ENCODE assay signal across 20 cellular contexts in the genomic region with DNA sequence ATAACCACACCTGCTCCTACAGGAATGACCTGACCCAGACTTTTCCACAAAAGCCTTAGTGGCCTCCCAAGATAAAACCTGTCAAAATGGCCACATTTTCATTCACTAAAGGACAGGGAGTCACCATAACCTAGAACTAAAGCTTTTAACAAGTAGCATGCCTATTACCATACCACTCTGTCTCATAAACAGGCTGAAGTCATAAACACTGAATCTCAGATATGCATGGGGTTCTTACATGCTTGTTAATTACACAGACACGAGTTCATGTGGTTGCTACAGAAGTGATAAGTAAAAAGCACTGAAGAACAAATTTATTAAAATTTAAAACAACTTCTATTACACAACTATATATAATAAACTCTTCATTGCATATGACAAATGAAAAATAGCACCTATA. TPM values are rescaled to one million over a fixed set of nuclear protein-coding genes. Genes with fewer than 3 reads are reported as not detected.
DNase-seq lines count a peak whose midpoint lies in the region; ATAC-seq and TF ChIP-seq lines count a peak whose summit lies in the region.
"Had no signal": no experiment of that assay in that cellular context is flagged by ENCODE, and none has a peak within 500 bp of the region (broad histone marks: within the 10 kb centered on the region; RNA-seq: fewer than 3 reads in every experiment).

No MANE protein-coding gene starts in this region.

- no peak overlapping the region for H3K4me3 ChIP-seq in colonic mucosa
- H3K4me3 ChIP-seq in mucosa of rectum (ENCODE audit: low read length in 2 of 2): peak overlapping the region in 1 of 2 donors; percentile 26
- no peak overlapping the region for H3K4me3 ChIP-seq in transverse colon
- H3K4me3 ChIP-seq: GM23338 had no signal

- POLR2A ChIA-PET in activated CD4-positive, alpha-beta T cell treated with anti-CD3 and anti-CD28 coated beads, Interleukin-2, amount 10 ng/mL, durations not matched to agents 7 days and 5 days (lab: Charles Lee): no interaction called here

- no peaks in the 10 kb centered on the region for H3K9me3 Mint-ChIP-seq in activated CD4-positive, alpha-beta T cell treated with anti-CD3 and anti-CD28 coated beads, Interleukin-2, amount 10 ng/mL, durations not matched to agents 7 days and 5 days
- H3K9me3 Mint-ChIP-seq: central memory CD8-positive, alpha-beta T cell; GM23338 had no signal

- peaks cover 27% of the 10 kb centered on the region for H3K4me1 Mint-ChIP-seq in activated CD4-positive, alpha-beta T cell treated with anti-CD3 and anti-CD28 coated beads, Interleukin-2, amount 10 ng/mL, durations not matched to agents 7 days and 5 days

- ATAC-seq in HG03135 (IDR thresholded peaks at IDR 0.05; ENCODE audit: unreplicated experiment): no peak
- ATAC-seq: GM23338, SK-N-SH treated with all-trans-retinoic acid at 6 μM for 48 hours had no signal

- no peak for TF ChIP-seq POLR2A in transverse colon (IDR thresholded peaks at IDR 0.05)

- H3K27ac Mint-ChIP-seq in activated CD4-positive, alpha-beta T cell treated with anti-CD3 and anti-CD28 coated beads, Interleukin-2, amount 10 ng/mL, durations not matched to agents 7 days and 5 days: peak overlapping the region; percentile 26
- H3K27ac Mint-ChIP-seq: GM23338 had no signal

- H3K4me3 Mint-ChIP-seq in activated CD4-positive, alpha-beta T cell treated with anti-CD3 and anti-CD28 coated beads, Interleukin-2, amount 10 ng/mL, durations not matched to agents 7 days and 5 days: no peak overlapping the region
- H3K4me3 Mint-ChIP-seq: central memory CD8-positive, alpha-beta T cell; GM23338 had no signal

- H3K4me1 ChIP-seq in colonic mucosa (peaks cover 26% of the 10 kb centered on the region), mucosa of rectum (ENCODE audit: control insufficient read depth in 2 of 2, insufficient read depth in 2 of 2, low read length in 2 of 2) (peaks cover 22 to 33% of the 10 kb centered on the region in 2 donors), transverse colon (peaks cover 36 to 61% (median 38%) of the 10 kb centered on the region in 4 donors)

- H3K27ac ChIP-seq in colonic mucosa: peak overlapping the region; percentile 66
- peak overlapping the region; percentile 62 to 67 for H3K27ac ChIP-seq in mucosa of rectum (ENCODE audit: low read depth in 2 of 2, low read length in 2 of 2)
- peak overlapping the region; percentile 64 to 78 (median 70) for H3K27ac ChIP-seq in transverse colon

- H3K27me3 ChIP-seq in colonic mucosa (no peaks in the 10 kb centered on the region), mucosa of rectum (ENCODE audit: control insufficient read depth in 2 of 2, insufficient read depth in 2 of 2, low read length in 2 of 2) (no peaks in the 10 kb centered on the region), transverse colon (no peaks in the 10 kb centered on the region)

- no peaks in the 10 kb centered on the region for H3K9me3 ChIP-seq in colonic mucosa
- no peaks in the 10 kb centered on the region for H3K9me3 ChIP-seq in mucosa of rectum (ENCODE audit: control insufficient read depth in 2 of 2, low read length in 2 of 2)
- no peaks in the 10 kb centered on the region for H3K9me3 ChIP-seq in transverse colon

- DNase-seq in activated CD4-positive, alpha-beta T cell treated with anti-CD3 and anti-CD28 coated beads, Interleukin-2, amount 10 ng/mL, durations not matched to agents 7 days and 5 days: no peak
- no peak for DNase-seq in activated CD4-positive, alpha-beta T cell treated with anti-CD3 and anti-CD28 coated beads for 1 hour
- DNase-seq in colonic mucosa (no peak), transverse colon (no peak)
- no peak for DNase-seq in activated effector memory CD4-positive, alpha-beta T cell treated with anti-CD3 and anti-CD28 coated beads, Interleukin-2, amount 50 U/mL, for 16 hours
- no peak for DNase-seq in stimulated activated CD4-positive, alpha-beta T cell treated with anti-CD3 and anti-CD28 coated beads, Interleukin-4, amount 100 ng/mL, for 1 hour
- DNase-seq: 8988T; amygdala; C1 segment of cervical spinal cord; DMS153; effector memory CD4-positive, alpha-beta T cell; NCI-H146; stimulated activated CD4-positive, alpha-beta T cell treated with anti-CD3 and anti-CD28 coated beads, Interleukin-2, amount 100 ng/mL, for 48 hours; substantia nigra; T1000 had no signal

- 32 to 36% methylated on average over 1 of the region's 1 CpG for WGBS in transverse colon (ENCODE audit: low coverage in 1 of 2), 2 donors

- no peak for TF ChIP-seq EP300 in transverse colon (IDR thresholded peaks at IDR 0.05; ENCODE audit: low read depth)

- CTCF ChIA-PET in activated CD4-positive, alpha-beta T cell treated with anti-CD3 and anti-CD28 coated beads, Interleukin-2, amount 10 ng/mL, durations not matched to agents 7 days and 5 days (lab: Charles Lee): no interaction called here

- H3K36me3 ChIP-seq in colonic mucosa (no peaks in the 10 kb centered on the region), mucosa of rectum (ENCODE audit: control insufficient read depth in 2 of 2, insufficient read depth in 2 of 2, low read length in 2 of 2) (peaks cover 0 to under 1% of the 10 kb centered on the region in 2 donors), transverse colon (no peaks in the 10 kb centered on the region)

- TF ChIP-seq CTCF in colonic mucosa (IDR thresholded peaks at IDR 0.05) (no peak), transverse colon (IDR thresholded peaks at IDR 0.05) (no peak)

- H3K36me3 Mint-ChIP-seq in activated CD4-positive, alpha-beta T cell treated with anti-CD3 and anti-CD28 coated beads, Interleukin-2, amount 10 ng/mL, durations not matched to agents 7 days and 5 days (ENCODE audit: low read depth): peaks cover 3% of the 10 kb centered on the region

- peak overlapping the region in 1 of 2 donors; percentile 38 for H3K9ac ChIP-seq in colonic mucosa (ENCODE audit: low read depth in 2 of 2, low read length in 2 of 2)
- no peak overlapping the region for H3K9ac ChIP-seq in mucosa of rectum (ENCODE audit: low read depth in 1 of 2, low read length in 2 of 2)

- H3K27me3 Mint-ChIP-seq in activated CD4-positive, alpha-beta T cell treated with anti-CD3 and anti-CD28 coated beads, Interleukin-2, amount 10 ng/mL, durations not matched to agents 7 days and 5 days: no peaks in the 10 kb centered on the region
- H3K27me3 Mint-ChIP-seq: central memory CD8-positive, alpha-beta T cell had no signal

- in situ Hi-C loops in transverse colon (cut with MboI; ENCODE audit: low pct_ligation_motif_present in 1 of 4, low pct_unique_long_range_greater_than_20kb in 1 of 4, low sequenced_read_pairs in 3 of 4): loop anchor here in 1 of 4 donors (10.0 kb wide), 1 partner anchor 53 kb away; the partner anchor contains the start of gene HIPK2

- intact Hi-C loops in colonic mucosa (cut with DNase I) (no loop called here), transverse colon (cut with DNase I; ENCODE audit: low total_unique reads) (no loop called here)

RNA-seq across cellular contexts. Expression of gene HIPK2, which starts 56.0 kb away (rescaled TPM):
- 10 to 100 TPM; 22.5 to 27.5 TPM for total RNA-seq in activated CD4-positive, alpha-beta T cell treated with anti-CD3 and anti-CD28 coated beads, Interleukin-2, amount 10 ng/mL, durations not matched to agents 7 days and 5 days
- 10 to 100 TPM; 25.3 to 28.4 TPM for total RNA-seq in colonic mucosa
- 10 to 100 TPM; 27.3 to 40.3 (median 33.6) TPM for total RNA-seq in transverse colon
